In the genomic region with DNA sequence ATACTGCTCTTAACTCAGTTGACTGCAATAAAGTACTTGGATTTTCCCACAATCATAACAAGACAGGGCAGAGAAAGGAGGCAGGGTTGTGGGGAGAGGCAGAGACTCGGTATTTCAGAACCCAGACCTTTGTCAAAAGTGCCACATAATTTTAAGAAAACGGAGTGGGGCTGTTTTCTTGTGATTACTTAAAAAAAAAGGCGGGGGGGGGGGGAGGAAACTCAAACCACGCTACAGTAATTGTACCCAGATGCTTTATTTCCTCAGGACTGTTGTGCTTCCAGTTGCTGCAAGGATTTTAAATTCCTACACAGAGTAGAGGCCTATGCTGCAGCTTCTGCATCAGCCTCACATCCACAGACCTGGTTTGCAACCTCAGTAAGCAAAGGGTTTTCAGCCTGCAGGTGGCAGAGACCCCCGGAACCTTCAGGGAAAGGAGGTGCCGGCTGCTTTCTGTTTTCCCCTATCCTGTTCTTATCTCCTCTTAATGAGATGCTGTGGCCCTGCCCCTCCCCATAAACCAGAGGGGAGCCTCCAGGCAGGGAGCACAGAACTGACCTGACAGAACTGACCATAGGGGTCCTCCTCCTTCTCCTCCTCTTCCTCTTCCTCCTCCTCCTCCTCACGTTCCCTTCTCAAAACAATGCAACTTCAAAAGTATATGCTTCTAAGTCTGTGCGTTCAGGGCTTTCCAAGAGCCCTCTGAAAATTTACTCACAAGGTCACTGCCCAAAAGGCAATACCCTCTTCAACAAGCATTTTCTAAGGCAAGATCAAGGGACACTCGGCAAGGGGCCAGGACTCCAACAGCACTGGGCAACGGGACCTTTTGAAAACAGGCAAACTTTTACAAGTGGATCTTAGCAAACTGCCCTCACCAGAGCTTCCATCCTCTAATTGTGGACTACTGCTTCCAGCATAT, we compare ENCODE assay signal across 12 cellular contexts. TPM values are rescaled to one million over a fixed set of nuclear protein-coding genes. Genes with fewer than 3 reads are reported as not detected.
A peak's percentile ranks its signal among the peaks of the same experiment; 100 is the strongest.
DNase-seq lines count a peak whose midpoint lies in the region; ATAC-seq and TF ChIP-seq lines count a peak whose summit lies in the region.
"Had no signal": no experiment of that assay in that cellular context is flagged by ENCODE, and none has a peak within 500 bp of the region (broad histone marks: within the 10 kb centered on the region; RNA-seq: fewer than 3 reads in every experiment).

No MANE protein-coding gene starts in this region.

- H3K27ac ChIP-seq in stomach, result peak overlapping the region in 1 of 5 donors; percentile 16
- H3K27ac ChIP-seq: brain microvascular endothelial cell, left ventricle myocardium inferior had no signal

- H3K27ac Mint-ChIP-seq in activated T-helper 2 cell treated with anti-CD3 and anti-CD28 coated beads, Interferon-gamma antibody, Interleukin-2, Interleukin-4, amounts not matched to agents 10 μg/mL and 5 μg/mL and 100 μg/mL, durations not matched to agents 14 hours and 24 hours and 36 hours, result peak overlapping the region; percentile 78
- peak overlapping the region in 1 of 2 donors; percentile 19 for H3K27ac Mint-ChIP-seq in stimulated activated naive CD8-positive, alpha-beta T cell treated with anti-CD3 and anti-CD28 coated beads, Interleukin-15, amount 100 ng/mL, for 72 hours

- H3K4me3 Mint-ChIP-seq in activated T-helper 2 cell treated with anti-CD3 and anti-CD28 coated beads, Interferon-gamma antibody, Interleukin-2, Interleukin-4, amounts not matched to agents 10 μg/mL and 5 μg/mL and 100 μg/mL, durations not matched to agents 14 hours and 24 hours and 36 hours (ENCODE audit: low read depth), result peak overlapping the region; percentile 40
- H3K4me3 Mint-ChIP-seq in stimulated activated naive CD8-positive, alpha-beta T cell treated with anti-CD3 and anti-CD28 coated beads, Interleukin-15, amount 100 ng/mL, for 72 hours, result peak overlapping the region; percentile 39 to 56

- ATAC-seq in left ventricle myocardium superior, result no peak
- no peak for ATAC-seq in Right ventricle myocardium inferior
- ATAC-seq in stimulated activated naive CD8-positive, alpha-beta T cell treated with anti-CD3 and anti-CD28 coated beads, Interleukin-15, amount 100 ng/mL, for 72 hours, result peak; percentile 19
- no peak for ATAC-seq in GM18909 (IDR thresholded peaks at IDR 0.05; ENCODE audit: poor library complexity, unreplicated experiment)

- peaks cover 17% of the 10 kb centered on the region for H3K27me3 Mint-ChIP-seq in activated T-helper 2 cell treated with anti-CD3 and anti-CD28 coated beads, Interferon-gamma antibody, Interleukin-2, Interleukin-4, amounts not matched to agents 10 μg/mL and 5 μg/mL and 100 μg/mL, durations not matched to agents 14 hours and 24 hours and 36 hours (ENCODE audit: low read depth)
- no peaks in the 10 kb centered on the region for H3K27me3 Mint-ChIP-seq in stimulated activated naive CD8-positive, alpha-beta T cell treated with anti-CD3 and anti-CD28 coated beads, Interleukin-15, amount 100 ng/mL, for 72 hours

- no peak for TF ChIP-seq CTCF in stomach (IDR thresholded peaks at IDR 0.05)

- no peaks in the 10 kb centered on the region for H3K9me3 Mint-ChIP-seq in activated T-helper 2 cell treated with anti-CD3 and anti-CD28 coated beads, Interferon-gamma antibody, Interleukin-2, Interleukin-4, amounts not matched to agents 10 μg/mL and 5 μg/mL and 100 μg/mL, durations not matched to agents 14 hours and 24 hours and 36 hours
- H3K9me3 Mint-ChIP-seq in stimulated activated naive CD8-positive, alpha-beta T cell treated with anti-CD3 and anti-CD28 coated beads, Interleukin-15, amount 100 ng/mL, for 72 hours, result no peaks in the 10 kb centered on the region

- H3K36me3 ChIP-seq in stomach, result peaks cover 6 to 9% (median 8%) of the 10 kb centered on the region in 4 donors
- H3K36me3 ChIP-seq: BE2C, brain microvascular endothelial cell had no signal

- peaks cover 0 to 8% (median 0%) of the 10 kb centered on the region in 3 donors for H3K27me3 ChIP-seq in stomach
- H3K27me3 ChIP-seq: brain microvascular endothelial cell had no signal

- no peak for TF ChIP-seq POLR2A in stomach (IDR thresholded peaks at IDR 0.05)

- H3K9me3 ChIP-seq in stomach, result no peaks in the 10 kb centered on the region
- H3K9me3 ChIP-seq: BE2C, left ventricle myocardium inferior had no signal

- peaks cover 0 to 37% (median 20%) of the 10 kb centered on the region in 4 donors for H3K4me1 ChIP-seq in stomach
- H3K4me1 ChIP-seq: BE2C, left ventricle myocardium inferior had no signal

- H3K4me3 ChIP-seq in stomach, result no peak overlapping the region
- H3K4me3 ChIP-seq: left ventricle myocardium inferior had no signal

- H3K36me3 Mint-ChIP-seq in activated T-helper 2 cell treated with anti-CD3 and anti-CD28 coated beads, Interferon-gamma antibody, Interleukin-2, Interleukin-4, amounts not matched to agents 10 μg/mL and 5 μg/mL and 100 μg/mL, durations not matched to agents 14 hours and 24 hours and 36 hours (ENCODE audit: low read depth), result peaks cover 33% of the 10 kb centered on the region

- no peak for TF ChIP-seq EP300 in stomach (IDR thresholded peaks at IDR 0.05)

- WGBS in stomach, 5 donors, result 32 to 41% (median 34%) methylated on average over 10 of the region's 10 CpGs

- DNase-seq in left ventricle myocardium superior (peak; percentile 48), Right ventricle myocardium inferior (ENCODE audit: missing footprints) (no peak), left kidney (ENCODE audit: low read depth, low spot score) (peak; percentile 36), stomach (no peak), SW 1271 (lab: John Stamatoyannopoulos, UW) (no peak)
- no peak for DNase-seq in activated T-helper 2 cell treated with anti-CD3 and anti-CD28 coated beads, Interferon-gamma antibody, Interleukin-2, Interleukin-4, amounts not matched to agents 10 μg/mL and 5 μg/mL and 100 μg/mL, durations not matched to agents 14 hours and 24 hours and 36 hours (ENCODE audit: low spot score)
- DNase-seq in stimulated activated naive CD8-positive, alpha-beta T cell treated with anti-CD3 and anti-CD28 coated beads, Interleukin-15, amount 100 ng/mL, for 72 hours, result peak in 1 of 2 donors; percentile 22
- DNase-seq: activated CD8-positive, alpha-beta memory T cell treated with anti-CD3 and anti-CD28 coated beads for 24 hours; BE2C had no signal

- peaks cover 22% of the 10 kb centered on the region for H3K4me1 Mint-ChIP-seq in activated T-helper 2 cell treated with anti-CD3 and anti-CD28 coated beads, Interferon-gamma antibody, Interleukin-2, Interleukin-4, amounts not matched to agents 10 μg/mL and 5 μg/mL and 100 μg/mL, durations not matched to agents 14 hours and 24 hours and 36 hours (ENCODE audit: low read depth)
- H3K4me1 Mint-ChIP-seq in stimulated activated naive CD8-positive, alpha-beta T cell treated with anti-CD3 and anti-CD28 coated beads, Interleukin-15, amount 100 ng/mL, for 72 hours, result peaks cover 33% of the 10 kb centered on the region

- intact Hi-C loops in left ventricle myocardium superior (cut with micrococcal nuclease) (no loop called here), Right ventricle myocardium inferior (cut with DNase I) (loop anchor here (10.0 kb wide), 2 partner anchors 259 to 611 kb away; no protein-coding TSS in a partner anchor), stomach (cut with DNase I; ENCODE audit: low total_unique reads) (loop anchor here (10.0 kb wide), 1 partner anchor 241 kb away; no protein-coding TSS in a partner anchor)
- intact Hi-C loops in activated T-helper 2 cell treated with anti-CD3 and anti-CD28 coated beads, Interferon-gamma antibody, Interleukin-2, Interleukin-4, amounts not matched to agents 10 μg/mL and 5 μg/mL and 100 μg/mL, durations not matched to agents 14 hours and 24 hours and 36 hours (cut with micrococcal nuclease), result loop anchor here (1.0 to 10.0 kb wide), 4 partner anchors 99 to 611 kb away; no protein-coding TSS in a partner anchor

RNA-seq across cellular contexts. Expression of a gene that starts 7.5 kb away (rescaled TPM):
- 17.2 TPM for total RNA-seq in left ventricle myocardium superior
- total RNA-seq in Right ventricle myocardium inferior, result 22.2 TPM
- total RNA-seq in activated T-helper 2 cell treated with anti-CD3 and anti-CD28 coated beads, Interferon-gamma antibody, Interleukin-2, Interleukin-4, amounts not matched to agents 10 μg/mL and 5 μg/mL and 100 μg/mL, durations not matched to agents 14 hours and 24 hours and 36 hours, result 6.8 and 7.4 TPM in 2 replicates
- 10 to 100 TPM in 4 of 5 donors, 1 to 10 TPM in 1; 4.1 to 46.9 (median 25.3) TPM for total RNA-seq in stomach
- polyA plus RNA-seq in stomach, result 1 to 10 TPM; 2.7 to 3.3 (median 3.2) TPM

Comparison
In these comparisons a context has a peak if more than half of its experiments do, and no peak if none do; other contexts are left out.
1. DNase-seq: peak in left ventricle myocardium superior (single experiment) and left kidney (single experiment); none in Right ventricle myocardium inferior (single experiment), activated T-helper 2 cell treated with anti-CD3 and anti-CD28 coated beads, Interferon-gamma antibody, Interleukin-2, Interleukin-4, amounts not matched to agents 10 μg/mL and 5 μg/mL and 100 μg/mL, durations not matched to agents 14 hours and 24 hours and 36 hours (single experiment), stomach (single experiment) and SW 1271 (0 of 2).